20 cellular contexts compared by ENCODE assay signal in the genomic region with DNA sequence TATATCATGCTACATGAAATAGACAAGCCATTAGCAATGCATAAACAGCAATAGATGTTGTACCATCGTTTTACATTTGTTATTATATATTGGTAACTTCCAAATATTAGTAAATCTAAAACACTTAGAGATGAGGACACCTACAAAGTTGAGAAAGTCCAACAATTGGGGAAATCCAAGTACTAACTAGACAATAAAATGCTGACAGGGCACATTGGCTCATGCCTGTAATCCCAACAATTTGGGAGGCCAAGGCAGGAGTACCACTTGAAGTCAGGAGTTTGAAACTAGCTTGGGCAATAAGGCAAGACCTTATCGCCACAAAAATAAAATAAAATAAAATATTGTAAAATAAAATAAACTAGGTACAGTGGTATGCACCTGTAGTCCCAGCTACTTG.
DNase-seq lines count a peak whose midpoint lies in the region; ATAC-seq, FAIRE-seq and TF ChIP-seq lines count a peak whose summit lies in the region.
"Had no signal": no experiment of that assay in that cellular context is flagged by ENCODE, and none has a peak within 500 bp of the region (broad histone marks: within the 10 kb centered on the region; RNA-seq: fewer than 3 reads in every experiment).

No MANE protein-coding gene starts in this region.

- H2AFZ ChIP-seq in IMR-90 (replicated peaks; ENCODE audit: low read length, poor library complexity) (no peak overlapping the region), H1 (ENCODE audit: low read length) (no peak overlapping the region)

- no peak overlapping the region for H2BK15ac ChIP-seq in IMR-90 (ENCODE audit: low read depth, low read length)
- H2BK15ac ChIP-seq in H1 (ENCODE audit: low read length) = no peak overlapping the region

- H3K56ac ChIP-seq in IMR-90 (ENCODE audit: extremely low read depth, insufficient read depth, low read length) (no peak overlapping the region), H1 (replicated peaks; ENCODE audit: insufficient read length, low read depth, low read length) (no peak overlapping the region)

- no peak overlapping the region for H3K23ac ChIP-seq in IMR-90 (ENCODE audit: low read depth, low read length)
- H3K23ac ChIP-seq in H1 (ENCODE audit: insufficient read length) = no peak overlapping the region

- H3K36me3 ChIP-seq in IMR-90 (ENCODE audit: control insufficient read depth, insufficient read depth, low read length) (no peaks in the 10 kb centered on the region), H1 (ENCODE audit: control insufficient read depth in 2 of 4, insufficient read depth in 4 of 4, low read length in 3 of 4) (no peaks in the 10 kb centered on the region)
- H3K36me3 ChIP-seq: BLaER1 treated with 17β-estradiol and CSF1 and Interleukin-3, amounts not matched to agents 10 nM and 100 nM had no signal

- H3K9ac ChIP-seq in IMR-90 (ENCODE audit: low read depth, low read length) = no peak overlapping the region
- H3K9ac ChIP-seq in H1 (replicated peaks in 1 of 4; ENCODE audit: extremely low read depth in 1 of 4, low read depth in 3 of 4, low read length in 3 of 4) = no peak overlapping the region
- H3K9ac ChIP-seq: BLaER1 treated with 17β-estradiol and CSF1 and Interleukin-3, amounts not matched to agents 10 nM and 100 nM had no signal

- H4K91ac ChIP-seq in IMR-90 (ENCODE audit: insufficient read depth, low read depth, low read length) = no peak overlapping the region
- H4K91ac ChIP-seq in H1 (replicated peaks; ENCODE audit: insufficient read length, low read length) = no peak overlapping the region

- 26% methylated on average over 2 of the region's 2 CpGs for WGBS in A549 (ENCODE audit: missing lambda C conversion rate)
- WGBS in IMR-90 (ENCODE audit: extremely low coverage in 2 of 2, insufficient read length in 1 of 2), 2 experiments = no CpG with 5 or more reads among the region's 2 CpGs
- WGBS in H1 (ENCODE audit: extremely low coverage in 1 of 2, insufficient coverage in 1 of 2, insufficient read length in 1 of 2, insufficient replicate concordance in 2 of 2, low coverage in 1 of 2, low lambda C conversion rate in 2 of 2, missing lambda C conversion rate in 1 of 2), 2 experiments = 96% methylated on average over 2 of the region's 2 CpGs; no CpG with 5 or more reads in 1 of the 2 experiments

- H2AK5ac ChIP-seq in IMR-90 (ENCODE audit: low read depth, low read length) (no peak overlapping the region), H1 (ENCODE audit: low read depth, low read length) (no peak overlapping the region)

- H2BK120ac ChIP-seq in IMR-90 (ENCODE audit: low read depth, low read length) = no peak overlapping the region
- H2BK120ac ChIP-seq in H1 (replicated peaks; ENCODE audit: low read depth, low read length) = no peak overlapping the region

- H3K18ac ChIP-seq in IMR-90 (ENCODE audit: low read depth, low read length) (no peak overlapping the region), H1 (ENCODE audit: extremely low read depth, low read length) (no peak overlapping the region)

- H3K9me1 ChIP-seq in IMR-90 (ENCODE audit: insufficient read depth, low read length) = no peaks in the 10 kb centered on the region

- no peak overlapping the region for H2BK5ac ChIP-seq in IMR-90 (ENCODE audit: low read depth, low read length, poor library complexity, severe bottlenecking)
- no peak overlapping the region for H2BK5ac ChIP-seq in H1 (ENCODE audit: low read depth, low read length)

- H3K14ac ChIP-seq in IMR-90 (replicated peaks; ENCODE audit: low read depth, low read length) (no peak overlapping the region), H1 (ENCODE audit: insufficient read length) (no peak overlapping the region)

- TF ChIP-seq CTCF in A549 (IDR thresholded peaks at IDR 0.05) = no peak
- TF ChIP-seq CTCF in IMR-90 (conservative IDR thresholded peaks at IDR 0.05; ENCODE audit: low read depth, low read length) = no peak
- TF ChIP-seq CTCF in H1 (IDR thresholded peaks at IDR 0.05; ENCODE audit: control extremely low read depth in 1 of 3, insufficient read depth in 1 of 3, low read depth in 1 of 3, low read length in 3 of 3) = no peak

- in situ Hi-C loops in IMR-90 (cut with MboI; ENCODE audit: low sequenced_read_pairs) = no loop called here

- H3K9me3 ChIP-seq in A549 (peaks cover 3% of the 10 kb centered on the region; the same call in 1 of the 3 replicates), IMR-90 (ENCODE audit: control insufficient read depth, insufficient read depth, low read length) (no peaks in the 10 kb centered on the region), H1 (ENCODE audit: insufficient read depth in 2 of 2, low read depth in 1 of 2, low read length in 1 of 2) (no peaks in the 10 kb centered on the region)
- H3K9me3 ChIP-seq: BLaER1 treated with 17β-estradiol and CSF1 and Interleukin-3, amounts not matched to agents 10 nM and 100 nM; Caco-2 had no signal

- H4K20me1 ChIP-seq in IMR-90 (ENCODE audit: insufficient read depth, low read length) (no peaks in the 10 kb centered on the region), H1 (replicated peaks in 1 of 2; ENCODE audit: control insufficient read depth in 1 of 2, insufficient read depth in 2 of 2, low read length in 2 of 2) (no peaks in the 10 kb centered on the region)
- H4K20me1 ChIP-seq: BLaER1 treated with 17β-estradiol and CSF1 and Interleukin-3, amounts not matched to agents 10 nM and 100 nM had no signal

- H3K4ac ChIP-seq in IMR-90 (ENCODE audit: low read depth, low read length) (no peak overlapping the region), H1 (replicated peaks; ENCODE audit: insufficient read length, low read depth, low read length) (no peak overlapping the region)

- H3K27me3 ChIP-seq in IMR-90 (ENCODE audit: control insufficient read depth, insufficient read depth, low read length) (no peaks in the 10 kb centered on the region), H1 (replicated peaks in 1 of 4; ENCODE audit: control insufficient read depth in 3 of 4, extremely low read depth in 1 of 4, insufficient read depth in 3 of 4, low read length in 3 of 4) (no peaks in the 10 kb centered on the region)
- H3K27me3 ChIP-seq: BLaER1 treated with 17β-estradiol and CSF1 and Interleukin-3, amounts not matched to agents 10 nM and 100 nM had no signal

- no peak overlapping the region for H3K27ac ChIP-seq in A549
- no peak overlapping the region for H3K27ac ChIP-seq in IMR-90 (ENCODE audit: insufficient read depth, low read length)
- no peak overlapping the region for H3K27ac ChIP-seq in H1 (ENCODE audit: low read depth, low read length)
- H3K27ac ChIP-seq: BLaER1 treated with 17β-estradiol and CSF1 and Interleukin-3, amounts not matched to agents 10 nM and 100 nM; C4-2B had no signal

- H2BK20ac ChIP-seq in IMR-90 (ENCODE audit: low read depth, low read length) = no peak overlapping the region
- H2BK20ac ChIP-seq in H1 (ENCODE audit: low read length) = no peak overlapping the region

- dilution Hi-C loops in IMR-90 (cut with HindIII; ENCODE audit: low sequenced_read_pairs, unreplicated experiment) = no loop called here

- POLR2A ChIA-PET in A549 (lab: Yijun Ruan, JAX) = no interaction called here
- POLR2A ChIA-PET in IMR-90 (lab: Charles Lee; ENCODE audit: unreplicated experiment) = no interaction called here
- POLR2A ChIA-PET in H1 (lab: Charles Lee; ENCODE audit: partially characterized antibody) = no interaction called here

- H3K4me1 ChIP-seq in A549 (no peaks in the 10 kb centered on the region), IMR-90 (ENCODE audit: control insufficient read depth, insufficient read depth, low read length) (no peaks in the 10 kb centered on the region), H1 (replicated peaks in 1 of 4; ENCODE audit: control insufficient read depth in 3 of 4, insufficient read depth in 4 of 4, low read length in 3 of 4) (no peaks in the 10 kb centered on the region)
- H3K4me1 ChIP-seq: BLaER1 treated with 17β-estradiol and CSF1 and Interleukin-3, amounts not matched to agents 10 nM and 100 nM had no signal

- H4K5ac ChIP-seq in IMR-90 (ENCODE audit: low read depth, low read length) (no peak overlapping the region), H1 (ENCODE audit: insufficient read length, low read depth, low read length) (no peak overlapping the region)

- no peak overlapping the region for H4K8ac ChIP-seq in IMR-90 (ENCODE audit: low read depth in 2 of 2, low read length in 2 of 2)
- no peak overlapping the region for H4K8ac ChIP-seq in H1 (ENCODE audit: extremely low read depth, insufficient read depth, low read length)

- DNase-seq in A549 (ENCODE audit: low read depth in 1 of 2, low spot score in 1 of 2) = no peak
- no peak for DNase-seq in IMR-90
- DNase-seq in H1 (ENCODE audit: low read depth in 1 of 2, low spot score in 2 of 2) = no peak
- DNase-seq in cortex of kidney (lab: John Stamatoyannopoulos, UW) = no peak
- DNase-seq: 8988T; AML-193; Caco-2; Calu3; CD4-positive, alpha-beta T cell; CD8-positive, alpha-beta T cell; DMS79 treated with DMSO at 0.1 percent for 48 hours; GF-D8 had no signal

- no peaks in the 10 kb centered on the region for H3K23me2 ChIP-seq in H1 (ENCODE audit: low read depth, low read length)

- CTCF ChIA-PET in A549 (lab: Yijun Ruan, JAX) = no interaction called here
- CTCF ChIA-PET in IMR-90 (lab: Yijun Ruan, JAX) = no interaction called here
- CTCF ChIA-PET in H1 (lab: Charles Lee; ENCODE audit: partially characterized antibody) = no interaction called here

- H2BK12ac ChIP-seq in H1 (ENCODE audit: low read depth, low read length) = no peak overlapping the region

- no peak for TF ChIP-seq RAD21 in A549 (conservative IDR thresholded peaks at IDR 0.05 in 1 of 2, IDR thresholded peaks at IDR 0.05 in 1 of 2)
- no peak for TF ChIP-seq RAD21 in IMR-90 (IDR thresholded peaks at IDR 0.05; ENCODE audit: low read length)
- TF ChIP-seq RAD21 in H1 (IDR thresholded peaks at IDR 0.05 in 1 of 2, conservative IDR thresholded peaks at IDR 0.05 in 1 of 2; ENCODE audit: low read depth in 2 of 2, low read length in 2 of 2) = no peak

- no peaks in the 10 kb centered on the region for H3K79me2 ChIP-seq in H1 (ENCODE audit: control insufficient read depth in 1 of 2, insufficient read depth in 2 of 2, low read length in 2 of 2)

- intact Hi-C loops in IMR-90 (cut with micrococcal nuclease) = no loop called here

- no peaks in the 10 kb centered on the region for H3K79me1 ChIP-seq in IMR-90 (ENCODE audit: low read depth in 1 of 2, low read length in 2 of 2)
- no peaks in the 10 kb centered on the region for H3K79me1 ChIP-seq in H1 (ENCODE audit: low read depth, low read length)

- ATAC-seq in A549 = no peak
- no peak for ATAC-seq in IMR-90 (ENCODE audit: low read depth)
- ATAC-seq in HG03159 (IDR thresholded peaks at IDR 0.05; ENCODE audit: unreplicated experiment) = no peak
- ATAC-seq: CD8-positive, alpha-beta T cell had no signal

- no peak overlapping the region for H3K4me3 ChIP-seq in A549
- H3K4me3 ChIP-seq in IMR-90 (ENCODE audit: insufficient read depth, low read depth, low read length) = no peak overlapping the region
- H3K4me3 ChIP-seq in H1 (ENCODE audit: extremely low read depth in 1 of 4, insufficient read depth in 2 of 4, low read depth in 3 of 4, low read length in 4 of 4) = no peak overlapping the region
- H3K4me3 ChIP-seq: BLaER1 treated with 17β-estradiol and CSF1 and Interleukin-3, amounts not matched to agents 10 nM and 100 nM had no signal

- H2AK9ac ChIP-seq in IMR-90 (replicated peaks; ENCODE audit: low read depth, low read length, poor library complexity) = no peak overlapping the region

- no peak overlapping the region for H3K4me2 ChIP-seq in A549
- H3K4me2 ChIP-seq in IMR-90 (ENCODE audit: low read depth, low read length) = no peak overlapping the region
- H3K4me2 ChIP-seq in H1 (ENCODE audit: insufficient read depth in 1 of 2, low read depth in 2 of 2, low read length in 2 of 2) = no peak overlapping the region
- H3K4me2 ChIP-seq: BLaER1 treated with 17β-estradiol and CSF1 and Interleukin-3, amounts not matched to agents 10 nM and 100 nM had no signal

- TF ChIP-seq POLR2A in A549 (IDR thresholded peaks at IDR 0.05; ENCODE audit: low read length) = no peak
- no peak for TF ChIP-seq POLR2A in IMR-90 (IDR thresholded peaks at IDR 0.05; ENCODE audit: low read depth, low read length)
- TF ChIP-seq POLR2A in H1 (IDR thresholded peaks at IDR 0.05; ENCODE audit: control extremely low read depth in 1 of 2, low read depth in 2 of 2, low read length in 2 of 2) = no peak

- BruUV-seq in IMR-90 (replicated peaks; lab: Mats Ljungman, UMichigan) = no TSS peak

- no peak for TF ChIP-seq EP300 in A549 (IDR thresholded peaks at IDR 0.05)
- TF ChIP-seq EP300 in H1 (IDR thresholded peaks at IDR 0.05; ENCODE audit: borderline replicate concordance in 1 of 2, low read depth in 2 of 2, low read length in 2 of 2) = no peak

- FAIRE-seq in A549 (lab: Jason Lieb, UNC) = no peak
- no peak for FAIRE-seq in H1 (lab: Jason Lieb, UNC)
- FAIRE-seq: A204.1, D721Med, G401.6, GM12891, GM19239 had no signal
